In the genomic region with DNA sequence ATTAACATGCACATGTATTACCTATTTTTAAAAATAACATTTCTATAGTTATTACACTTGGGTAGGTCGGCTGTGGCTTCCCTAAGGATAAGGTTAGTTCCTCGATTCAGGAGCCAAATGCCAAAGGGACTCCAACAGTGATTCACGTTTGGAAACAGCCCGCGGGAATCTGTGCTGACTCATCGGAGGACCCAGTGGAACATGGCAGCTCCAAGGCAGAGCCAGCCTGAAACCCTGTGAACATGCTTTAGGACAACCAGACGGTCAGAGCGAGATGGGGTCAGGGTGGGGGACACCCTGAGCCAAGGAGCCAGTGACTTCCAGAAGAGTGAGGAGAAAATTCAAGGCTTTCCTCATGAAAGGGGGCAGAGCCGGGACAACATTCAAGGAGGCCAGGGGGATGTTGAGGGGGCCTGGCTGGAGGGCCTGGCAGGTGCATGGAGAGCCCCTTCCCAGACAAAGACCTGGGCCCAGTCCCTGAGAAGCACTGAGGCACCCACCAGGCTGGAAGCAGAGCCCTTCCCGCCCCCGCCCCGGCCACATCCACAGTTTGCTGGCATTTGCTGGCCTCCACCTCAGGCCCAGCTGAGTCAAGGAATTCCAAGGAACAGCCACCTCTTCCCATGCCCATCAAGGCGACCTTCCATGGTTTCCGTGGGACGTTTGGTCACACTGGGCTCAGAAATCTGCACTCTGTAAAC, we compare ENCODE assay signal across 9 cellular contexts.
DNase-seq lines count a peak whose midpoint lies in the region; ATAC-seq and TF ChIP-seq lines count a peak whose summit lies in the region.
"Had no signal": no experiment of that assay in that cellular context is flagged by ENCODE, and none has a peak within 500 bp of the region (broad histone marks: within the 10 kb centered on the region; RNA-seq: fewer than 3 reads in every experiment).

No MANE protein-coding gene starts in this region.

- peak overlapping the region in 2 of 3 donors; percentile 8 to 45 for H3K9ac ChIP-seq in skeletal muscle tissue (ENCODE audit: low read depth in 1 of 3, low read length in 3 of 3)

- intact Hi-C loops in body of pancreas (cut with DNase I) = no loop called here

- no peak for TF ChIP-seq CTCF in body of pancreas (IDR thresholded peaks at IDR 0.05)

- H3K4me3 ChIP-seq in body of pancreas = no peak overlapping the region
- H3K4me3 ChIP-seq in skeletal muscle tissue (ENCODE audit: low read length in 3 of 3) = no peak overlapping the region
- no peak overlapping the region for H3K4me3 ChIP-seq in effector memory CD4-positive, alpha-beta T cell (ENCODE audit: insufficient read depth, low read depth, low read length, poor library complexity, severe bottlenecking)

- TF ChIP-seq POLR2A in body of pancreas (IDR thresholded peaks at IDR 0.05) = no peak

- H3K4me1 ChIP-seq in body of pancreas = peaks cover 18% of the 10 kb centered on the region
- peaks cover 15 to 17% (median 16%) of the 10 kb centered on the region in 3 donors for H3K4me1 ChIP-seq in skeletal muscle tissue (ENCODE audit: control insufficient read depth in 3 of 3, insufficient read depth in 3 of 3, low read length in 3 of 3)
- no peaks in the 10 kb centered on the region for H3K4me1 ChIP-seq in effector memory CD4-positive, alpha-beta T cell (ENCODE audit: control insufficient read depth, insufficient read depth, low read length, poor library complexity, severe bottlenecking)

- DNase-seq in GOT3 (lab: John Stamatoyannopoulos, UW) (peak; percentile 76), body of pancreas (peak; percentile 40 to 72 (median 46)), iris pigment epithelial cell (ENCODE audit: low read depth) (peak; percentile 63), GF-D8 (lab: John Stamatoyannopoulos, UW) (no peak)
- no peak for DNase-seq in effector memory CD4-positive, alpha-beta T cell
- no peak for DNase-seq in activated CD8-positive, alpha-beta memory T cell treated with anti-CD3 and anti-CD28 coated beads, Interleukin-2, amount 50 U/mL, for 48 hours
- DNase-seq: DMS79 had no signal

- H3K36me3 ChIP-seq in body of pancreas (replicated peaks in 1 of 2; ENCODE audit: insufficient read depth in 1 of 2, low read depth in 2 of 2) = no peaks in the 10 kb centered on the region
- no peaks in the 10 kb centered on the region for H3K36me3 ChIP-seq in skeletal muscle tissue (ENCODE audit: control insufficient read depth in 3 of 3, insufficient read depth in 3 of 3, low read length in 3 of 3)
- no peaks in the 10 kb centered on the region for H3K36me3 ChIP-seq in effector memory CD4-positive, alpha-beta T cell (ENCODE audit: control insufficient read depth, insufficient read depth, low read length)

- 75 to 77% methylated on average over 13 to 15 of the region's 15 CpGs for WGBS in body of pancreas, 2 donors

- no peaks in the 10 kb centered on the region for H3K27me3 ChIP-seq in body of pancreas
- no peaks in the 10 kb centered on the region for H3K27me3 ChIP-seq in skeletal muscle tissue (ENCODE audit: control insufficient read depth in 3 of 3, insufficient read depth in 3 of 3, low read length in 3 of 3)
- no peaks in the 10 kb centered on the region for H3K27me3 ChIP-seq in effector memory CD4-positive, alpha-beta T cell (replicated peaks; ENCODE audit: control insufficient read depth, insufficient read depth, low read length, poor library complexity, severe bottlenecking)

- H3K9me3 ChIP-seq in body of pancreas (no peaks in the 10 kb centered on the region), skeletal muscle tissue (ENCODE audit: control insufficient read depth in 3 of 3, low read length in 3 of 3) (peaks cover 0 to 4% (median 0%) of the 10 kb centered on the region in 3 donors)
- no peaks in the 10 kb centered on the region for H3K9me3 ChIP-seq in effector memory CD4-positive, alpha-beta T cell (ENCODE audit: control insufficient read depth, low read length)

- ATAC-seq in body of pancreas = peak; percentile 49
- ATAC-seq in GM19463 (IDR thresholded peaks at IDR 0.05; ENCODE audit: unreplicated experiment) = no peak

- H3K27ac ChIP-seq in body of pancreas (peak overlapping the region in 1 of 4 donors; percentile 30), skeletal muscle tissue (ENCODE audit: low read depth, low read length) (peak overlapping the region; percentile 85)
- no peak overlapping the region for H3K27ac ChIP-seq in effector memory CD4-positive, alpha-beta T cell (ENCODE audit: insufficient read depth, low read length, poor library complexity, severe bottlenecking)

Comparison
In these comparisons a context has a peak if more than half of its experiments do, and no peak if none do; other contexts are left out.
1. DNase-seq: peak in GOT3 (single experiment), body of pancreas (4 of 4) and iris pigment epithelial cell (single experiment); none in GF-D8 (single experiment), effector memory CD4-positive, alpha-beta T cell (0 of 3) and activated CD8-positive, alpha-beta memory T cell treated with anti-CD3 and anti-CD28 coated beads, Interleukin-2, amount 50 U/mL, for 48 hours (single experiment).